In the genomic region with DNA sequence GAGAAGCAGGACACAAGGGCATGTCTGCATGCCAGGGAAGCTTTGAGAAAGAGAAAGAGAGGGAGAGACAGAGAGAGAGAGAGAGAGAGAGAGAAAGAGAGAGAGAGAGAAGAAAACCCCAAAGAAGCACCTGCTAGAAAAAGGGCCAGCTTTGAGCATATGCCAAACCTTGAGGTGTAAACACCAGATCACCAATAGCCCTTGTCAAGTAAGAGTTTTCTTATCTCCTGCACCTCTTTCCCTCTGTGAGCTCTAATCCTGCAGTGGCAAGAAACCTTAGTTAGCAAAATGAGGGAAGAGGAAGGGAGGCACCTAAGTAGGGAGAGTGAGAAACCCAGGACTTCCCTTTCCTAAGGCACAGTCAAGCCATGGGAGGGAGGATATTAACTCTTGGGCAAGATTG, we compare ENCODE assay signal across 15 cellular contexts. TPM values are rescaled to one million over a fixed set of nuclear protein-coding genes. Genes with fewer than 3 reads are reported as not detected.
DNase-seq lines count a peak whose midpoint lies in the region; ATAC-seq, FAIRE-seq and TF ChIP-seq lines count a peak whose summit lies in the region.
"Had no signal": no experiment of that assay in that cellular context is flagged by ENCODE, and none has a peak within 500 bp of the region (broad histone marks: within the 10 kb centered on the region; RNA-seq: fewer than 3 reads in every experiment).

No MANE protein-coding gene starts in this region.

- H3K23ac ChIP-seq in H1 (ENCODE audit: insufficient read length), result no peak overlapping the region

- H3K4me3 ChIP-seq in heart left ventricle (no peak overlapping the region), H1 (ENCODE audit: extremely low read depth in 1 of 4, insufficient read depth in 2 of 4, low read depth in 3 of 4, low read length in 4 of 4) (no peak overlapping the region), tibial artery (no peak overlapping the region)
- H3K4me3 ChIP-seq: lung, pancreas had no signal

- no peaks in the 10 kb centered on the region for H3K23me2 ChIP-seq in H1 (ENCODE audit: low read depth, low read length)

- H4K5ac ChIP-seq in H1 (ENCODE audit: insufficient read length, low read depth, low read length), result no peak overlapping the region

- H2BK20ac ChIP-seq in H1 (ENCODE audit: low read length), result no peak overlapping the region

- H3K18ac ChIP-seq in H1 (ENCODE audit: extremely low read depth, low read length), result peak overlapping the region; percentile 55; the same call in 1 of the 2 replicates

- no peaks in the 10 kb centered on the region for H3K79me1 ChIP-seq in H1 (ENCODE audit: low read depth, low read length)

- POLR2A ChIA-PET in H1 (lab: Charles Lee; ENCODE audit: partially characterized antibody), result no interaction called here

- no peak overlapping the region for H3K14ac ChIP-seq in H1 (ENCODE audit: insufficient read length)

- H3K9ac ChIP-seq in H1 (replicated peaks in 1 of 4; ENCODE audit: extremely low read depth in 1 of 4, low read depth in 3 of 4, low read length in 3 of 4), result no peak overlapping the region

- no peak for FAIRE-seq in H1 (lab: Jason Lieb, UNC)
- FAIRE-seq: pancreas had no signal

- H3K4me1 ChIP-seq in heart left ventricle (peaks cover 0 to 73% (median 6%) of the 10 kb centered on the region in 12 donors), H1 (replicated peaks in 1 of 4; ENCODE audit: control insufficient read depth in 3 of 4, insufficient read depth in 4 of 4, low read length in 3 of 4) (peaks cover 0 to 9% (median 7%) of the 10 kb centered on the region in 4 experiments; a peak in 4 of 7 replicates), tibial artery (peaks cover 0 to 94% (median 42%) of the 10 kb centered on the region in 4 donors)

- no peak for TF ChIP-seq RAD21 in H1 (IDR thresholded peaks at IDR 0.05 in 1 of 2, conservative IDR thresholded peaks at IDR 0.05 in 1 of 2; ENCODE audit: low read depth in 2 of 2, low read length in 2 of 2)

- DNase-seq in heart left ventricle, result no peak
- DNase-seq in cardiac septum (ENCODE audit: low spot score), result no peak
- peak; percentile 45 for DNase-seq in NOMO-1 treated with dmso at 0.1 percent for 144 hours (lab: John Stamatoyannopoulos, UW; ENCODE audit: unreplicated experiment)
- no peak for DNase-seq in H1 (ENCODE audit: low read depth in 1 of 2, low spot score in 2 of 2)
- DNase-seq in tibial artery, result no peak
- no peak for DNase-seq in mucosa of gallbladder (ENCODE audit: low spot score)
- DNase-seq: ACHN; activated CD4-positive, alpha-beta T cell treated with anti-CD3 and anti-CD28 coated beads for 48 hours; NCI-H1048; pancreas; stimulated activated CD4-positive, alpha-beta T cell treated with anti-CD3 and anti-CD28 coated beads, Interleukin-12 subunit alpha, Interleukin-12 subunit beta, amount 100 ng/mL, for 4 hours; substantia nigra had no signal

- H2AFZ ChIP-seq in H1 (ENCODE audit: low read length), result peak overlapping the region; percentile 24

- intact Hi-C loops in heart left ventricle (cut with DNase I), result no loop called here
- intact Hi-C loops in cardiac septum (cut with DNase I), result no loop called here
- intact Hi-C loops in tibial artery (cut with DNase I; ENCODE audit: low total_unique reads), result no loop called here

- H4K91ac ChIP-seq in H1 (replicated peaks; ENCODE audit: insufficient read length, low read length), result no peak overlapping the region

- no peak overlapping the region for H2AK5ac ChIP-seq in H1 (ENCODE audit: low read depth, low read length)

- no peak overlapping the region for H2BK15ac ChIP-seq in H1 (ENCODE audit: low read length)

- H3K56ac ChIP-seq in H1 (replicated peaks; ENCODE audit: insufficient read length, low read depth, low read length), result no peak overlapping the region

- peak in 3 of 4 donors; percentile 30 to 68 (median 60) for ATAC-seq in heart left ventricle
- ATAC-seq in GM19328 (IDR thresholded peaks at IDR 0.05; ENCODE audit: unreplicated experiment), result no peak
- no peak for ATAC-seq in HG02678 (IDR thresholded peaks at IDR 0.05; ENCODE audit: unreplicated experiment)
- ATAC-seq: pancreas had no signal

- no peak overlapping the region for H3K4ac ChIP-seq in H1 (replicated peaks; ENCODE audit: insufficient read length, low read depth, low read length)

- no peaks in the 10 kb centered on the region for H3K27me3 ChIP-seq in heart left ventricle
- no peaks in the 10 kb centered on the region for H3K27me3 ChIP-seq in H1 (replicated peaks in 1 of 4; ENCODE audit: control insufficient read depth in 3 of 4, extremely low read depth in 1 of 4, insufficient read depth in 3 of 4, low read length in 3 of 4)
- H3K27me3 ChIP-seq in tibial artery, result no peaks in the 10 kb centered on the region
- H3K27me3 ChIP-seq: pancreas had no signal

- H2BK5ac ChIP-seq in H1 (ENCODE audit: low read depth, low read length), result no peak overlapping the region

- no peak overlapping the region for H2BK120ac ChIP-seq in H1 (replicated peaks; ENCODE audit: low read depth, low read length)

- CTCF ChIA-PET in H1 (lab: Charles Lee; ENCODE audit: partially characterized antibody), result interaction anchor here (0.6 to 1.7 kb wide), 7 partner anchors 9 to 231 kb away, joined by 3 to 6 read pairs (median 5); a partner anchor contains a TSS

- no peaks in the 10 kb centered on the region for H4K20me1 ChIP-seq in H1 (replicated peaks in 1 of 2; ENCODE audit: control insufficient read depth in 1 of 2, insufficient read depth in 2 of 2, low read length in 2 of 2)

- 0 out of 2 replicates have a peak overlapping the region, but pooled peaks have one; percentile 40 for H2BK12ac ChIP-seq in H1 (ENCODE audit: low read depth, low read length)

- TF ChIP-seq POLR2A in heart left ventricle (IDR thresholded peaks at IDR 0.05) (no peak), H1 (IDR thresholded peaks at IDR 0.05; ENCODE audit: control extremely low read depth in 1 of 2, low read depth in 2 of 2, low read length in 2 of 2) (no peak)

- no peaks in the 10 kb centered on the region for H3K36me3 ChIP-seq in heart left ventricle
- no peaks in the 10 kb centered on the region for H3K36me3 ChIP-seq in H1 (ENCODE audit: control insufficient read depth in 2 of 4, insufficient read depth in 4 of 4, low read length in 3 of 4)
- no peaks in the 10 kb centered on the region for H3K36me3 ChIP-seq in tibial artery
- H3K36me3 ChIP-seq: pancreas had no signal

- no peak for TF ChIP-seq EP300 in H1 (IDR thresholded peaks at IDR 0.05; ENCODE audit: borderline replicate concordance in 1 of 2, low read depth in 2 of 2, low read length in 2 of 2)

- H3K4me2 ChIP-seq in H1 (ENCODE audit: insufficient read depth in 1 of 2, low read depth in 2 of 2, low read length in 2 of 2), result no peak overlapping the region

- H3K27ac ChIP-seq in heart left ventricle (peak overlapping the region in 1 of 12 donors; percentile 58), H1 (ENCODE audit: low read depth, low read length) (no peak overlapping the region), tibial artery (peak overlapping the region; percentile 83 to 91)
- H3K27ac ChIP-seq: pancreas had no signal

- no peaks in the 10 kb centered on the region for H3K79me2 ChIP-seq in H1 (ENCODE audit: control insufficient read depth in 1 of 2, insufficient read depth in 2 of 2, low read length in 2 of 2)

- TF ChIP-seq CTCF in heart left ventricle (IDR thresholded peaks at IDR 0.05) (no peak), H1 (IDR thresholded peaks at IDR 0.05; ENCODE audit: control extremely low read depth in 1 of 3, insufficient read depth in 1 of 3, low read depth in 1 of 3, low read length in 3 of 3) (no peak), tibial artery (IDR thresholded peaks at IDR 0.05) (no peak)

- no peak overlapping the region for H4K8ac ChIP-seq in H1 (ENCODE audit: extremely low read depth, insufficient read depth, low read length)

- no peaks in the 10 kb centered on the region for H3K9me3 ChIP-seq in heart left ventricle
- H3K9me3 ChIP-seq in H1 (ENCODE audit: insufficient read depth in 2 of 2, low read depth in 1 of 2, low read length in 1 of 2), result no peaks in the 10 kb centered on the region
- no peaks in the 10 kb centered on the region for H3K9me3 ChIP-seq in tibial artery
- H3K9me3 ChIP-seq: pancreas had no signal

TF ChIP-seq in H1, 55 proteins besides CTCF, POLR2A, EP300 and RAD21:
- TF ChIP-seq CREB1 (IDR thresholded peaks at IDR 0.05) (no peak), KDM5A (IDR thresholded peaks at IDR 0.05; ENCODE audit: low read length) (no peak)

RNA-seq across cellular contexts. Expression of a gene that starts 11.3 kb away (rescaled TPM):
- 1 to 10 TPM; 2.7 to 6.0 (median 4.6) TPM for total RNA-seq in heart left ventricle
- polyA plus RNA-seq in heart left ventricle, result 1 to 10 TPM; 1.8 to 3.0 TPM
- total RNA-seq in cardiac septum, result 4.2 TPM
- total RNA-seq in H1 (2021; fragmentation: NEBNext Ultra II Directional; extraction: Animal tissue kit (Norgen Biotek cat#: 25700)), result 20.2 and 21.4 TPM in 2 replicates
- polyA plus RNA-seq in H1 (2011; rRNA removed), result 6.3 and 7.4 TPM in 2 replicates
- 10.0 TPM for polyA plus RNA-seq in H1 (2011; cell fraction: cytosol; rRNA removed)
- polyA plus RNA-seq in H1 (2011; cell fraction: nucleus; rRNA removed), result 9.9 TPM
- 8.6 to 12.7 TPM (median 9.8 TPM) in 4 replicates for polyA plus RNA-seq in H1 (2012, experiment 1 of 2)
- polyA plus RNA-seq in H1 (2012, experiment 2 of 2), result 0.88 TPM
- 9.0 TPM for polyA plus RNA-seq in H1 (2013, experiment 1 of 2)
- 10.2 TPM for polyA plus RNA-seq in H1 (2013, experiment 2 of 2)
- polyA minus RNA-seq in H1 (2011; rRNA and poly(A)+ RNA removed), result 22.7 and 27.0 TPM in 2 replicates
- 16.4 TPM for polyA minus RNA-seq in H1 (2011; cell fraction: cytosol; rRNA and poly(A)+ RNA removed)
- 57.7 TPM for polyA minus RNA-seq in H1 (2011; cell fraction: nucleus; rRNA and poly(A)+ RNA removed)
- total RNA-seq in mucosa of gallbladder, result 6.0 TPM

RNA-seq across cellular contexts. Expression of a gene that starts 15.2 kb away (rescaled TPM):
- 1,000 to 10,000 TPM in 1 of 9 donors, 100 to 1,000 TPM in 8; 249 to 1,163 (median 387) TPM for total RNA-seq in heart left ventricle
- 100 to 1,000 TPM; 267 to 456 TPM for polyA plus RNA-seq in heart left ventricle
- total RNA-seq in cardiac septum, result 368 TPM
- 372 and 377 TPM in 2 replicates for total RNA-seq in H1 (2021; fragmentation: NEBNext Ultra II Directional; extraction: Animal tissue kit (Norgen Biotek cat#: 25700))
- 347 and 482 TPM in 2 replicates for polyA plus RNA-seq in H1 (2011; rRNA removed)
- polyA plus RNA-seq in H1 (2011; cell fraction: cytosol; rRNA removed), result 194 TPM
- polyA plus RNA-seq in H1 (2011; cell fraction: nucleus; rRNA removed), result 278 TPM
- 338 to 470 TPM (median 346 TPM) in 4 replicates for polyA plus RNA-seq in H1 (2012, experiment 1 of 2)
- polyA plus RNA-seq in H1 (2012, experiment 2 of 2), result 463 TPM
- polyA plus RNA-seq in H1 (2013, experiment 1 of 2), result 166 TPM
- polyA plus RNA-seq in H1 (2013, experiment 2 of 2), result 164 TPM
- polyA minus RNA-seq in H1 (2011; rRNA and poly(A)+ RNA removed), result 278 and 312 TPM in 2 replicates
- polyA minus RNA-seq in H1 (2011; cell fraction: cytosol; rRNA and poly(A)+ RNA removed), result 216 TPM
- 153 TPM for polyA minus RNA-seq in H1 (2011; cell fraction: nucleus; rRNA and poly(A)+ RNA removed)
- total RNA-seq in mucosa of gallbladder, result 477 TPM

Comparison
In these comparisons a context has a peak if more than half of its experiments do, and no peak if none do; other contexts are left out.
1. ATAC-seq: peak in heart left ventricle (3 of 4); none in GM19328 (single experiment) and HG02678 (single experiment).